ENCODE assay signal across 10 cellular contexts in the genomic region with DNA sequence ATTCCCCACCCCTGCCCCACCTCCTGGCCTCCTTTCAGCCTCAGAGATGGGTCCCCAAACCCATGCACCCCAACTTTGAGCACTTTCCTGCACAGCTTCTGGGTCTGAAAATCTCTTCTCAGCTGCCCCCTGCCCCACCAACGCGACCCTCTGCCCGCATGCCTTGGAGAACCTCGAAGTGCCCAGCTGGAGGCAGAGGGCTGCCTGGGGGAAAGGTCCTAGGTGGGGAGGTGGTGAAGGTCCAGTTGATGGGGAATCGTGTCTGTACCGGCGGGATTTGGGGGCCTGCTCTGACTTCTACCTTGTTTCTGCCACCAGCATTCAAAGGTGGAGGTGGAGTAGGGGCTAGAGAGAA. TPM values are rescaled to one million over a fixed set of nuclear protein-coding genes. Genes with fewer than 3 reads are reported as not detected.
A peak's percentile ranks its signal among the peaks of the same experiment; 100 is the strongest.
DNase-seq lines count a peak whose midpoint lies in the region; ATAC-seq and TF ChIP-seq lines count a peak whose summit lies in the region.
"Had no signal": no experiment of that assay in that cellular context is flagged by ENCODE, and none has a peak within 500 bp of the region (broad histone marks: within the 10 kb centered on the region; RNA-seq: fewer than 3 reads in every experiment).

No MANE protein-coding gene starts in this region.

- no peak overlapping the region for H3K27ac ChIP-seq in HCT116 (ENCODE audit: low read depth, low read length)
- peak overlapping the region; percentile 36 for H3K27ac ChIP-seq in lower lobe of right lung
- H3K27ac ChIP-seq: brain microvascular endothelial cell had no signal

- no peaks in the 10 kb centered on the region for H3K79me2 ChIP-seq in HCT116 (ENCODE audit: insufficient read depth, low read length)

- TF ChIP-seq RAD21 in HCT116 (IDR thresholded peaks at IDR 0.05; ENCODE audit: low read depth) = no peak

- H3K9ac ChIP-seq in HCT116 (ENCODE audit: low read length) = no peak overlapping the region

- CTCF ChIA-PET in HCT116 (lab: Charles Lee) = no interaction called here

- no peaks in the 10 kb centered on the region for H4K20me1 ChIP-seq in HCT116 (ENCODE audit: insufficient read depth)

- TF ChIP-seq CTCF in HCT116 (IDR thresholded peaks at IDR 0.05 in 2 of 3, conservative IDR thresholded peaks at IDR 0.05 in 1 of 3; ENCODE audit: borderline replicate concordance in 1 of 3, insufficient read depth in 1 of 3, low read depth in 2 of 3, low read length in 2 of 3) (no peak), lower lobe of right lung (IDR thresholded peaks at IDR 0.05) (no peak)

- no peak overlapping the region for H2AFZ ChIP-seq in HCT116 (ENCODE audit: low read depth, low read length, poor library complexity, severe bottlenecking)

- TF ChIP-seq POLR2A in HCT116 (IDR thresholded peaks at IDR 0.05; ENCODE audit: borderline replicate concordance, extremely low read depth, insufficient read depth, insufficient read length) = no peak

- no peaks in the 10 kb centered on the region for H3K36me3 Mint-ChIP-seq in activated T-helper 2 cell treated with anti-CD3 and anti-CD28 coated beads, Interferon-gamma antibody, Interleukin-2, Interleukin-4, amounts not matched to agents 10 μg/mL and 5 μg/mL and 100 μg/mL, durations not matched to agents 14 hours and 24 hours and 36 hours (ENCODE audit: low read depth)
- no peaks in the 10 kb centered on the region for H3K36me3 Mint-ChIP-seq in stimulated activated memory B cell treated with anti-CD40 and anti-IgM and Interleukin-4, amounts not matched to agents 10 μg/mL and 1 μg/mL and 100 μg/mL, for 72 hours

- H3K9me2 ChIP-seq in HCT116 (ENCODE audit: insufficient read depth) = no peaks in the 10 kb centered on the region

- H3K4me1 ChIP-seq in HCT116 (ENCODE audit: control insufficient read depth in 1 of 2, insufficient read depth in 2 of 2, low read length in 2 of 2) (peaks cover 0 to 15% of the 10 kb centered on the region in 2 experiments; a peak in 3 of 4 replicates), lower lobe of right lung (no peaks in the 10 kb centered on the region)

- POLR2A ChIA-PET in HCT116 (lab: Charles Lee) = no interaction called here

- H3K4me1 Mint-ChIP-seq in activated T-helper 2 cell treated with anti-CD3 and anti-CD28 coated beads, Interferon-gamma antibody, Interleukin-2, Interleukin-4, amounts not matched to agents 10 μg/mL and 5 μg/mL and 100 μg/mL, durations not matched to agents 14 hours and 24 hours and 36 hours (ENCODE audit: low read depth) = peaks cover 4% of the 10 kb centered on the region
- H3K4me1 Mint-ChIP-seq in stimulated activated memory B cell treated with anti-CD40 and anti-IgM and Interleukin-4, amounts not matched to agents 10 μg/mL and 1 μg/mL and 100 μg/mL, for 72 hours = peaks cover 21% of the 10 kb centered on the region

- peak overlapping the region; percentile 84; the same call in 1 of the 2 replicates for H3K4me2 ChIP-seq in HCT116 (ENCODE audit: low read length)

- no peak overlapping the region for H3K27ac Mint-ChIP-seq in activated T-helper 2 cell treated with anti-CD3 and anti-CD28 coated beads, Interferon-gamma antibody, Interleukin-2, Interleukin-4, amounts not matched to agents 10 μg/mL and 5 μg/mL and 100 μg/mL, durations not matched to agents 14 hours and 24 hours and 36 hours
- no peak overlapping the region for H3K27ac Mint-ChIP-seq in stimulated activated memory B cell treated with anti-CD40 and anti-IgM and Interleukin-4, amounts not matched to agents 10 μg/mL and 1 μg/mL and 100 μg/mL, for 72 hours

- RAD21 ChIA-PET in HCT116 (lab: Charles Lee; ENCODE audit: low non-redundant PET in 1 of 2, low total read pairs in 2 of 2, uncharacterized antibody in 2 of 2, unreplicated experiment in 2 of 2) = no interaction called here

- H3K9me3 ChIP-seq in HCT116 (ENCODE audit: control insufficient read depth in 1 of 2, insufficient read depth in 1 of 2, low read depth in 1 of 2, low read length in 2 of 2) (no peaks in the 10 kb centered on the region), lower lobe of right lung (no peaks in the 10 kb centered on the region)

- intact Hi-C loops in HCT116 (cut with micrococcal nuclease) = loop anchor here (10.0 kb wide), 1 partner anchor 175 kb away; no protein-coding TSS in a partner anchor
- intact Hi-C loops in activated T-helper 2 cell treated with anti-CD3 and anti-CD28 coated beads, Interferon-gamma antibody, Interleukin-2, Interleukin-4, amounts not matched to agents 10 μg/mL and 5 μg/mL and 100 μg/mL, durations not matched to agents 14 hours and 24 hours and 36 hours (cut with micrococcal nuclease) = loop anchor here (5.0 kb wide), 2 partner anchors 118 to 198 kb away; no protein-coding TSS in a partner anchor
- intact Hi-C loops in lower lobe of right lung (cut with DNase I) = no loop called here

- no peak for DNase-seq in HCT116 (ENCODE audit: low read depth, low spot score)
- no peak for DNase-seq in activated T-helper 2 cell treated with anti-CD3 and anti-CD28 coated beads, Interferon-gamma antibody, Interleukin-2, Interleukin-4, amounts not matched to agents 10 μg/mL and 5 μg/mL and 100 μg/mL, durations not matched to agents 14 hours and 24 hours and 36 hours (ENCODE audit: low spot score)
- no peak for DNase-seq in lower lobe of right lung
- no peak for DNase-seq in COLO668 (lab: John Stamatoyannopoulos, UW; ENCODE audit: unreplicated experiment)
- DNase-seq in NCI-H2029 (lab: John Stamatoyannopoulos, UW) = no peak
- DNase-seq: brain microvascular endothelial cell, NCI-H526 had no signal

- no TSS peak for BruUV-seq in HCT116 (replicated peaks; lab: Mats Ljungman, UMichigan)

- H3K27me3 ChIP-seq in HCT116 (ENCODE audit: insufficient read depth, low read length) (0 out of 2 replicates have a peak, but pooled peaks cover 4% of the 10 kb centered on the region), lower lobe of right lung (ENCODE audit: low read depth) (peaks cover 15% of the 10 kb centered on the region)

- peaks cover under 1% of the 10 kb centered on the region for H3K9me3 Mint-ChIP-seq in activated T-helper 2 cell treated with anti-CD3 and anti-CD28 coated beads, Interferon-gamma antibody, Interleukin-2, Interleukin-4, amounts not matched to agents 10 μg/mL and 5 μg/mL and 100 μg/mL, durations not matched to agents 14 hours and 24 hours and 36 hours
- no peaks in the 10 kb centered on the region for H3K9me3 Mint-ChIP-seq in stimulated activated memory B cell treated with anti-CD40 and anti-IgM and Interleukin-4, amounts not matched to agents 10 μg/mL and 1 μg/mL and 100 μg/mL, for 72 hours

- ATAC-seq in HCT116 (no peak), lower lobe of right lung (no peak), SK-N-SH treated with all-trans-retinoic acid at 6 μM for 48 hours (no peak)
- no peak for ATAC-seq in stimulated activated memory B cell treated with anti-CD40 and anti-IgM and Interleukin-4, amounts not matched to agents 10 μg/mL and 1 μg/mL and 100 μg/mL, for 72 hours

- peaks cover 55% of the 10 kb centered on the region for H3K27me3 Mint-ChIP-seq in activated T-helper 2 cell treated with anti-CD3 and anti-CD28 coated beads, Interferon-gamma antibody, Interleukin-2, Interleukin-4, amounts not matched to agents 10 μg/mL and 5 μg/mL and 100 μg/mL, durations not matched to agents 14 hours and 24 hours and 36 hours (ENCODE audit: low read depth)
- H3K27me3 Mint-ChIP-seq in stimulated activated memory B cell treated with anti-CD40 and anti-IgM and Interleukin-4, amounts not matched to agents 10 μg/mL and 1 μg/mL and 100 μg/mL, for 72 hours = peaks cover 15% of the 10 kb centered on the region

- H3K36me3 ChIP-seq in HCT116 (ENCODE audit: control insufficient read depth in 1 of 2, insufficient read depth in 2 of 2, low read length in 2 of 2) = no peaks in the 10 kb centered on the region
- H3K36me3 ChIP-seq in lower lobe of right lung = no peaks in the 10 kb centered on the region
- H3K36me3 ChIP-seq: brain microvascular endothelial cell had no signal

- no peak overlapping the region for H3K4me3 ChIP-seq in HCT116 (replicated peaks in 1 of 2; ENCODE audit: low read depth in 1 of 2, low read length in 2 of 2)
- H3K4me3 ChIP-seq in lower lobe of right lung = peak overlapping the region; percentile 72

- peak overlapping the region; percentile 31 for H3K4me3 Mint-ChIP-seq in activated T-helper 2 cell treated with anti-CD3 and anti-CD28 coated beads, Interferon-gamma antibody, Interleukin-2, Interleukin-4, amounts not matched to agents 10 μg/mL and 5 μg/mL and 100 μg/mL, durations not matched to agents 14 hours and 24 hours and 36 hours (ENCODE audit: low read depth)
- H3K4me3 Mint-ChIP-seq in stimulated activated memory B cell treated with anti-CD40 and anti-IgM and Interleukin-4, amounts not matched to agents 10 μg/mL and 1 μg/mL and 100 μg/mL, for 72 hours = peak overlapping the region; percentile 88

TF ChIP-seq in HCT116, 20 proteins besides CTCF, POLR2A, EP300 and RAD21:
- TF ChIP-seq POLR2AphosphoS5 (IDR thresholded peaks at IDR 0.05; ENCODE audit: low read depth, low read length) (no peak), EGR1 (IDR thresholded peaks at IDR 0.05; ENCODE audit: low read depth) (no peak)
TF ChIP-seq in HCT116: peak in this region for 0.

TF ChIP-seq in SK-N-SH treated with all-trans-retinoic acid at 6 μM for 48 hours, 23 proteins besides CTCF, POLR2A, EP300 and RAD21 (continues in another document):
- TF ChIP-seq ARNTL (CRISPR knock-in tag; IDR thresholded peaks at IDR 0.05; ENCODE audit: borderline replicate concordance, low read depth) = no peak

RNA-seq across cellular contexts. Expression of a gene that starts 1.3 kb away (rescaled TPM):
- total RNA-seq in HCT116 (2021; ENCODE audit: unreplicated experiment) = 11.4 TPM
- polyA plus RNA-seq in HCT116 (2012) = 1.5 and 2.8 TPM in 2 replicates
- 0.96 and 1.8 TPM in 2 replicates for total RNA-seq in activated T-helper 2 cell treated with anti-CD3 and anti-CD28 coated beads, Interferon-gamma antibody, Interleukin-2, Interleukin-4, amounts not matched to agents 10 μg/mL and 5 μg/mL and 100 μg/mL, durations not matched to agents 14 hours and 24 hours and 36 hours
- 30.7 TPM for total RNA-seq in lower lobe of right lung
- total RNA-seq: epithelial cell of proximal tubule had no signal
